In genomic region chr1:168216171-168216570, GRCh38 we compare ENCODE assay signal across 17 cellular contexts. TPM values are rescaled to one million over a fixed set of nuclear protein-coding genes. Genes with fewer than 3 reads are reported as not detected.
A peak's percentile ranks its signal among the peaks of the same experiment; 100 is the strongest.
DNase-seq lines count a peak whose midpoint lies in the region; ATAC-seq, FAIRE-seq and TF ChIP-seq lines count a peak whose summit lies in the region.
"Had no signal": no experiment of that assay in that cellular context is flagged by ENCODE, and none has a peak within 500 bp of the region (broad histone marks: within the 10 kb centered on the region; RNA-seq: fewer than 3 reads in every experiment).

No MANE protein-coding gene starts in this region.

- H3K27ac ChIP-seq in small intestine (ENCODE audit: low read depth in 1 of 2, low read length in 1 of 2): no peak overlapping the region
- H3K27ac ChIP-seq: C4-2B, HL-60 had no signal

- H3K4me3 ChIP-seq in AG10803 (ENCODE audit: low read length) (no peak overlapping the region), LNCaP clone FGC (ENCODE audit: low read depth, low read length) (no peak overlapping the region), small intestine (ENCODE audit: low read depth in 1 of 2, low read length in 2 of 2) (no peak overlapping the region)
- H3K4me3 ChIP-seq: GM12878 had no signal

- H3K36me3 Mint-ChIP-seq in immature natural killer cell: peaks cover 2 to 13% (median 2%) of the 10 kb centered on the region in 3 donors

- no peaks in the 10 kb centered on the region for H3K27me3 ChIP-seq in small intestine (ENCODE audit: control insufficient read depth in 2 of 2, insufficient read depth in 2 of 2, low read length in 2 of 2)
- H3K27me3 ChIP-seq: BE2C had no signal

- no peaks in the 10 kb centered on the region for H3K9me3 ChIP-seq in small intestine (ENCODE audit: control insufficient read depth, low read depth)
- H3K9me3 ChIP-seq: BE2C had no signal

- H3K27me3 Mint-ChIP-seq in immature natural killer cell (ENCODE audit: low read depth in 3 of 3): peaks cover 0 to 2% (median 0%) of the 10 kb centered on the region in 3 donors

- no peak overlapping the region for H3K27ac Mint-ChIP-seq in immature natural killer cell
- H3K27ac Mint-ChIP-seq: CD4-positive, alpha-beta memory T cell had no signal

- H3K9me3 Mint-ChIP-seq in immature natural killer cell: peaks cover 0 to 7% (median 4%) of the 10 kb centered on the region in 6 donors

- DNase-seq in AG10803 (ENCODE audit: low read depth): peak; percentile 16
- peak; percentile 6 for DNase-seq in LNCaP clone FGC (ENCODE audit: low read depth)
- DNase-seq in left cardiac atrium: no peak
- no peak for DNase-seq in sciatic nerve (ENCODE audit: low spot score)
- DNase-seq in immature natural killer cell: no peak
- no peak for DNase-seq in small intestine
- no peak for DNase-seq in hepatic stellate cell (ENCODE audit: low spot score)
- DNase-seq: BE2C; CD4-positive, alpha-beta memory T cell; DMS79; HCEC 1CT had no signal

- peaks cover 9 to 19% of the 10 kb centered on the region in 2 donors for H3K4me1 Mint-ChIP-seq in immature natural killer cell

- no peaks in the 10 kb centered on the region for H3K4me1 ChIP-seq in small intestine (ENCODE audit: control insufficient read depth in 2 of 2, insufficient read depth in 1 of 2, low read depth in 1 of 2, low read length in 1 of 2)
- H3K4me1 ChIP-seq: BE2C had no signal

- ATAC-seq in left cardiac atrium (peak; percentile 52 to 53), sciatic nerve (peak; percentile 87), GM18873 (IDR thresholded peaks at IDR 0.05; ENCODE audit: low FRiP score, unreplicated experiment) (no peak)
- ATAC-seq: GM12878 had no signal

- H3K36me3 ChIP-seq in small intestine (ENCODE audit: control insufficient read depth in 2 of 2, insufficient read depth in 2 of 2, low read length in 2 of 2): no peaks in the 10 kb centered on the region
- H3K36me3 ChIP-seq: BE2C had no signal

- FAIRE-seq in small intestine (lab: Jason Lieb, UNC): no peak
- FAIRE-seq: A204.1, GM12878, H1 had no signal

- 67 to 84% (median 78%) methylated on average over 4 of the region's 4 CpGs for WGBS in small intestine, 3 donors

- H3K4me3 Mint-ChIP-seq in immature natural killer cell: no peak overlapping the region
- H3K4me3 Mint-ChIP-seq: CD4-positive, alpha-beta memory T cell had no signal

- intact Hi-C loops in left cardiac atrium (cut with DNase I) (no loop called here), sciatic nerve (cut with DNase I) (no loop called here)

- no peak for TF ChIP-seq CTCF in AG10803 (conservative IDR thresholded peaks at IDR 0.05; ENCODE audit: low read length)
- TF ChIP-seq CTCF in LNCaP clone FGC (IDR thresholded peaks at IDR 0.05; ENCODE audit: control insufficient read depth, extremely low read depth, insufficient read depth): no peak

RNA-seq across cellular contexts. Expression of gene SFT2D2, which starts 9.6 kb away (rescaled TPM):
- total RNA-seq in left cardiac atrium (10 to 100 TPM; 28.4 to 30.0 TPM), sciatic nerve (74.4 TPM)
- polyA plus RNA-seq in immature natural killer cell (10 to 100 TPM; 31.1 to 72.6 (median 46.7) TPM), small intestine (1 to 10 TPM; 2.4 to 9.5 (median 3.8) TPM)

RNA-seq across cellular contexts. Expression of gene TIPRL, which starts 37.4 kb away (rescaled TPM):
- total RNA-seq in left cardiac atrium (10 to 100 TPM; 22.8 to 28.8 TPM), sciatic nerve (24.3 TPM)
- polyA plus RNA-seq in immature natural killer cell (10 to 100 TPM; 26.9 to 51.6 (median 51.4) TPM), small intestine (10 to 100 TPM; 21.2 to 24.3 (median 22.6) TPM)

Comparison
In these comparisons a context has a peak if more than half of its experiments do, and no peak if none do; other contexts are left out.
1. DNase-seq: peak in AG10803 (single experiment) and LNCaP clone FGC (single experiment); none in left cardiac atrium (single experiment), sciatic nerve (single experiment), immature natural killer cell (0 of 3), small intestine (single experiment) and hepatic stellate cell (single experiment).